9 cellular contexts compared by ENCODE assay signal in the genomic region with DNA sequence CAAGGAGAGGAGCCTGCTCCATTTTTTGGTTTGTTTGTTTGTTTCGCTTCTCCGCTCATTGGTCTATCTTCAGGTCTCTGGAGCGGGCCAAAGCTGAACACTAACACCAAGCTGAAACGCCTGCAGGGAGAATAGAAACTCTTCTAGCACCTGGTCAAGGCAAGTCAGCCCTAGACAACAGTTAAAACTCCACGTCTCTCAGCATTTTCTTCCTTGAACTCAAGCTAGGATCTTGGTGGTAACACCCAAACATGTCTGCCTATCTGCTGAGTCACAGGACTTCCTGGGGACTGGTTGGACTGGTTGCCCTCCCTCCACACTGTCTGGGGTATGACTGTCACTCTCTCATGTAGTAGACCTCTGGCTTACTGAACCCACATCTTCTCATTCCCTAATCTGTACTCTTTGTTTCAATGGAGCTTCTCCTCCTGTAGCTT. TPM values are rescaled to one million over a fixed set of nuclear protein-coding genes. Genes with fewer than 3 reads are reported as not detected.
DNase-seq lines count a peak whose midpoint lies in the region; ATAC-seq, FAIRE-seq and TF ChIP-seq lines count a peak whose summit lies in the region.
"Had no signal": no experiment of that assay in that cellular context is flagged by ENCODE, and none has a peak within 500 bp of the region (broad histone marks: within the 10 kb centered on the region; RNA-seq: fewer than 3 reads in every experiment).

No MANE protein-coding gene starts in this region.

- H3K4me1 Mint-ChIP-seq in progenitor cell of endocrine pancreas (ENCODE audit: low read depth), result peaks cover 14% of the 10 kb centered on the region

- no peaks in the 10 kb centered on the region for H3K79me2 ChIP-seq in H1 (ENCODE audit: control insufficient read depth in 1 of 2, insufficient read depth in 2 of 2, low read length in 2 of 2)

- H3K36me3 ChIP-seq in H1 (ENCODE audit: control insufficient read depth in 2 of 4, insufficient read depth in 4 of 4, low read length in 3 of 4) (no peaks in the 10 kb centered on the region), gastroesophageal sphincter (no peaks in the 10 kb centered on the region)
- H3K36me3 ChIP-seq: left ventricle myocardium inferior had no signal

- no peak overlapping the region for H2BK15ac ChIP-seq in H1 (ENCODE audit: low read length)

- no peak overlapping the region for H3K4me2 ChIP-seq in H1 (ENCODE audit: insufficient read depth in 1 of 2, low read depth in 2 of 2, low read length in 2 of 2)

- H4K5ac ChIP-seq in H1 (ENCODE audit: insufficient read length, low read depth, low read length), result no peak overlapping the region

- no peaks in the 10 kb centered on the region for H3K9me3 Mint-ChIP-seq in progenitor cell of endocrine pancreas (ENCODE audit: low read depth)

- no peaks in the 10 kb centered on the region for H3K79me1 ChIP-seq in H1 (ENCODE audit: low read depth, low read length)

- peak; percentile 4 for DNase-seq in NK-92 treated with Interleukin-12 subunit alpha and Interleukin-12 subunit beta, amount 100 ng/mL, for 24 hours (lab: John Stamatoyannopoulos, UW)
- no peak for DNase-seq in NK-92 (lab: John Stamatoyannopoulos, UW; ENCODE audit: unreplicated experiment)
- peak; percentile 72 for DNase-seq in NB4 (ENCODE audit: low read depth)
- no peak for DNase-seq in H1 (ENCODE audit: low read depth in 1 of 2, low spot score in 2 of 2)
- no peak for DNase-seq in progenitor cell of endocrine pancreas (ENCODE audit: low spot score, unreplicated experiment)
- no peak for DNase-seq in NCI-H128 (lab: John Stamatoyannopoulos, UW; ENCODE audit: unreplicated experiment)
- no peak for DNase-seq in effector CD8-positive, alpha-beta T cell (lab: John Stamatoyannopoulos, UW)
- DNase-seq: left ventricle myocardium inferior had no signal

- H3K18ac ChIP-seq in H1 (ENCODE audit: extremely low read depth, low read length), result no peak overlapping the region

- H4K8ac ChIP-seq in H1 (ENCODE audit: extremely low read depth, insufficient read depth, low read length), result no peak overlapping the region

- H3K14ac ChIP-seq in H1 (ENCODE audit: insufficient read length), result no peak overlapping the region

- H3K27me3 ChIP-seq in H1 (replicated peaks in 1 of 4; ENCODE audit: control insufficient read depth in 3 of 4, extremely low read depth in 1 of 4, insufficient read depth in 3 of 4, low read length in 3 of 4) (no peaks in the 10 kb centered on the region), gastroesophageal sphincter (no peaks in the 10 kb centered on the region)

- no peak for TF ChIP-seq POLR2A in NB4 (IDR thresholded peaks at IDR 0.05; ENCODE audit: extremely low read depth, insufficient read length)
- TF ChIP-seq POLR2A in H1 (IDR thresholded peaks at IDR 0.05; ENCODE audit: control extremely low read depth in 1 of 2, low read depth in 2 of 2, low read length in 2 of 2), result no peak
- no peak for TF ChIP-seq POLR2A in gastroesophageal sphincter (IDR thresholded peaks at IDR 0.05)

- no peak overlapping the region for H2BK12ac ChIP-seq in H1 (ENCODE audit: low read depth, low read length)

- no peak for TF ChIP-seq RAD21 in H1 (IDR thresholded peaks at IDR 0.05 in 1 of 2, conservative IDR thresholded peaks at IDR 0.05 in 1 of 2; ENCODE audit: low read depth in 2 of 2, low read length in 2 of 2)

- no peak overlapping the region for H2BK120ac ChIP-seq in H1 (replicated peaks; ENCODE audit: low read depth, low read length)

- H3K36me3 Mint-ChIP-seq in progenitor cell of endocrine pancreas (ENCODE audit: insufficient read depth), result no peaks in the 10 kb centered on the region

- no peak overlapping the region for H3K4ac ChIP-seq in H1 (replicated peaks; ENCODE audit: insufficient read length, low read depth, low read length)

- no peaks in the 10 kb centered on the region; the same call in 1 of the 2 replicates for H3K23me2 ChIP-seq in H1 (ENCODE audit: low read depth, low read length)

- POLR2A ChIA-PET in H1 (lab: Charles Lee; ENCODE audit: partially characterized antibody), result interaction anchor here (1.2 kb wide), 1 partner anchor 13 kb away, joined by 8 read pairs; no protein-coding TSS in a partner anchor

- TF ChIP-seq CTCF in NB4 (IDR thresholded peaks at IDR 0.05; ENCODE audit: low read depth, low read length), result no peak
- TF ChIP-seq CTCF in H1 (IDR thresholded peaks at IDR 0.05; ENCODE audit: control extremely low read depth in 1 of 3, insufficient read depth in 1 of 3, low read depth in 1 of 3, low read length in 3 of 3), result no peak
- TF ChIP-seq CTCF in progenitor cell of endocrine pancreas (IDR thresholded peaks at IDR 0.05; ENCODE audit: unreplicated experiment), result no peak
- TF ChIP-seq CTCF in gastroesophageal sphincter (IDR thresholded peaks at IDR 0.05), result no peak

- no peak overlapping the region for H3K23ac ChIP-seq in H1 (ENCODE audit: insufficient read length)

- ATAC-seq in gastroesophageal sphincter, result no peak

- no peak overlapping the region for H4K91ac ChIP-seq in H1 (replicated peaks; ENCODE audit: insufficient read length, low read length)

- no peak overlapping the region for H3K4me3 Mint-ChIP-seq in progenitor cell of endocrine pancreas (ENCODE audit: low read depth)

- no peak overlapping the region for H3K56ac ChIP-seq in H1 (replicated peaks; ENCODE audit: insufficient read length, low read depth, low read length)

- 0 out of 2 replicates have a peak overlapping the region, but pooled peaks have one; percentile 9 for H2BK5ac ChIP-seq in H1 (ENCODE audit: low read depth, low read length)

- H3K9ac ChIP-seq in H1 (replicated peaks in 1 of 4; ENCODE audit: extremely low read depth in 1 of 4, low read depth in 3 of 4, low read length in 3 of 4), result no peak overlapping the region

- no peaks in the 10 kb centered on the region for H3K4me1 ChIP-seq in H1 (replicated peaks in 1 of 4; ENCODE audit: control insufficient read depth in 3 of 4, insufficient read depth in 4 of 4, low read length in 3 of 4)
- H3K4me1 ChIP-seq in gastroesophageal sphincter, result no peaks in the 10 kb centered on the region

- H2AK5ac ChIP-seq in H1 (ENCODE audit: low read depth, low read length), result no peak overlapping the region

- no peak for FAIRE-seq in H1 (lab: Jason Lieb, UNC)

- H3K4me3 ChIP-seq in NB4 (ENCODE audit: low read depth, low read length), result no peak overlapping the region
- no peak overlapping the region for H3K4me3 ChIP-seq in H1 (ENCODE audit: extremely low read depth in 1 of 4, insufficient read depth in 2 of 4, low read depth in 3 of 4, low read length in 4 of 4)
- no peak overlapping the region for H3K4me3 ChIP-seq in gastroesophageal sphincter
- H3K4me3 ChIP-seq: left ventricle myocardium inferior had no signal

- peak overlapping the region; percentile 66 for H3K27ac Mint-ChIP-seq in progenitor cell of endocrine pancreas

- peak overlapping the region; percentile 82; the same call in 1 of the 2 replicates for H2AFZ ChIP-seq in H1 (ENCODE audit: low read length)

- H4K20me1 ChIP-seq in H1 (replicated peaks in 1 of 2; ENCODE audit: control insufficient read depth in 1 of 2, insufficient read depth in 2 of 2, low read length in 2 of 2), result no peaks in the 10 kb centered on the region

- no peaks in the 10 kb centered on the region for H3K27me3 Mint-ChIP-seq in progenitor cell of endocrine pancreas

- 80% methylated on average over 5 of the region's 5 CpGs; no CpG with 5 or more reads in 1 of the 2 experiments for WGBS in H1 (ENCODE audit: extremely low coverage in 1 of 2, insufficient coverage in 1 of 2, insufficient read length in 1 of 2, insufficient replicate concordance in 2 of 2, low coverage in 1 of 2, low lambda C conversion rate in 2 of 2, missing lambda C conversion rate in 1 of 2), 2 experiments
- WGBS in gastroesophageal sphincter (ENCODE audit: low coverage in 1 of 2), 2 donors, result 86% methylated on average over 5 of the region's 5 CpGs; no CpG with 5 or more reads in 1 of the 2 donors

- 0 out of 2 replicates have a peak overlapping the region, but pooled peaks have one; percentile 22 for H2BK20ac ChIP-seq in H1 (ENCODE audit: low read length)

- no peaks in the 10 kb centered on the region for H3K9me3 ChIP-seq in H1 (ENCODE audit: insufficient read depth in 2 of 2, low read depth in 1 of 2, low read length in 1 of 2)
- H3K9me3 ChIP-seq in gastroesophageal sphincter, result no peaks in the 10 kb centered on the region
- H3K9me3 ChIP-seq: left ventricle myocardium inferior had no signal

- CTCF ChIA-PET in H1 (lab: Charles Lee; ENCODE audit: partially characterized antibody), result interaction anchor here (0.8 to 4.9 kb wide), 4 partner anchors 11 to 72 kb away, joined by 3 to 33 read pairs (median 5); no protein-coding TSS in a partner anchor

- TF ChIP-seq EP300 in H1 (IDR thresholded peaks at IDR 0.05; ENCODE audit: borderline replicate concordance in 1 of 2, low read depth in 2 of 2, low read length in 2 of 2), result no peak
- TF ChIP-seq EP300 in gastroesophageal sphincter (IDR thresholded peaks at IDR 0.05), result no peak

- H3K27ac ChIP-seq in H1 (ENCODE audit: low read depth, low read length) (no peak overlapping the region), gastroesophageal sphincter (no peak overlapping the region)
- H3K27ac ChIP-seq: left ventricle myocardium inferior had no signal

TF ChIP-seq in H1, 55 proteins besides CTCF, POLR2A, EP300 and RAD21:
- no peak for TF ChIP-seq SRF (IDR thresholded peaks at IDR 0.05; ENCODE audit: low read depth, low read length)
- no peak for TF ChIP-seq CBX8 (IDR thresholded peaks at IDR 0.05; ENCODE audit: borderline replicate concordance, low read depth, low read length)
- TF ChIP-seq ASH2L (IDR thresholded peaks at IDR 0.05; ENCODE audit: low read length), result no peak
- no peak for TF ChIP-seq CEBPB (IDR thresholded peaks at IDR 0.05; ENCODE audit: low read depth, low read length)
- TF ChIP-seq SP2 (IDR thresholded peaks at IDR 0.05; ENCODE audit: low read length), result no peak
- TF ChIP-seq POLR2AphosphoS5 (IDR thresholded peaks at IDR 0.05; ENCODE audit: low read depth, low read length), result no peak
- TF ChIP-seq RFX5 (IDR thresholded peaks at IDR 0.05; ENCODE audit: borderline replicate concordance, low read depth, low read length), result no peak
- no peak for TF ChIP-seq CBX5 (IDR thresholded peaks at IDR 0.05; ENCODE audit: low read depth, low read length)
- peak; percentile 41; the same call in 1 of the 2 replicates for TF ChIP-seq BACH1 (IDR thresholded peaks at IDR 0.05; ENCODE audit: low read length)
- TF ChIP-seq MAFK (IDR thresholded peaks at IDR 0.05; ENCODE audit: low read depth, low read length), result peak; percentile 40; the same call in 1 of the 2 replicates

RNA-seq across cellular contexts. Expression of a gene that starts 23.9 kb away (rescaled TPM):
- 108 and 121 TPM in 2 replicates for total RNA-seq in H1 (2021; fragmentation: NEBNext Ultra II Directional; extraction: Animal tissue kit (Norgen Biotek cat#: 25700))
- 122 and 138 TPM in 2 replicates for polyA plus RNA-seq in H1 (2011; rRNA removed)
- 125 TPM for polyA plus RNA-seq in H1 (2011; cell fraction: cytosol; rRNA removed)
- 169 TPM for polyA plus RNA-seq in H1 (2011; cell fraction: nucleus; rRNA removed)
- 66.5 to 88.5 TPM (median 83.3 TPM) in 4 replicates for polyA plus RNA-seq in H1 (2012, experiment 1 of 2)
- 21.5 TPM for polyA plus RNA-seq in H1 (2012, experiment 2 of 2)
- 74.2 TPM for polyA plus RNA-seq in H1 (2013, experiment 1 of 2)
- polyA plus RNA-seq in H1 (2013, experiment 2 of 2), result 74.1 TPM
- 181 and 254 TPM in 2 replicates for polyA minus RNA-seq in H1 (2011; rRNA and poly(A)+ RNA removed)
- polyA minus RNA-seq in H1 (2011; cell fraction: cytosol; rRNA and poly(A)+ RNA removed), result 83.7 TPM
- 129 TPM for polyA minus RNA-seq in H1 (2011; cell fraction: nucleus; rRNA and poly(A)+ RNA removed)
- 140 and 141 TPM in 2 replicates for total RNA-seq in progenitor cell of endocrine pancreas
- total RNA-seq in gastroesophageal sphincter, result 100 to 1,000 TPM; 120 to 197 (median 169) TPM

Comparison
In these comparisons a context has a peak if more than half of its experiments do, and no peak if none do; other contexts are left out.
1. DNase-seq: peak in NK-92 treated with Interleukin-12 subunit alpha and Interleukin-12 subunit beta, amount 100 ng/mL, for 24 hours (single experiment) and NB4 (single experiment); none in NK-92 (single experiment), H1 (0 of 2), progenitor cell of endocrine pancreas (single experiment), NCI-H128 (single experiment) and effector CD8-positive, alpha-beta T cell (single experiment).